ENCODE assay signal across 16 cellular contexts in genomic region chr12:23028158-23028802, GRCh38.
DNase-seq lines count a peak whose midpoint lies in the region; ATAC-seq, FAIRE-seq and TF ChIP-seq lines count a peak whose summit lies in the region.
"Had no signal": no experiment of that assay in that cellular context is flagged by ENCODE, and none has a peak within 500 bp of the region (broad histone marks: within the 10 kb centered on the region; RNA-seq: fewer than 3 reads in every experiment).

No MANE protein-coding gene starts in this region.

- H3K56ac ChIP-seq in IMR-90 (ENCODE audit: extremely low read depth, insufficient read depth, low read length) (no peak overlapping the region), H1 (replicated peaks; ENCODE audit: insufficient read length, low read depth, low read length) (no peak overlapping the region)

- BruUV-seq in IMR-90 (replicated peaks; lab: Mats Ljungman, UMichigan): no TSS peak

- H3K4me2 ChIP-seq in IMR-90 (ENCODE audit: low read depth, low read length): no peak overlapping the region
- H3K4me2 ChIP-seq in H1 (ENCODE audit: insufficient read depth in 1 of 2, low read depth in 2 of 2, low read length in 2 of 2): no peak overlapping the region
- peak overlapping the region; percentile 19 for H3K4me2 ChIP-seq in keratinocyte (ENCODE audit: control insufficient read depth, extremely low read depth, insufficient read depth, low read depth, low read length)
- H3K4me2 ChIP-seq: BLaER1 treated with 17β-estradiol and CSF1 and Interleukin-3, amounts not matched to agents 10 nM and 100 nM had no signal

- no peaks in the 10 kb centered on the region; the same call in 1 of the 2 replicates for H3K9me3 ChIP-seq in IMR-90 (ENCODE audit: control insufficient read depth, insufficient read depth, low read length)
- H3K9me3 ChIP-seq in H1 (ENCODE audit: insufficient read depth in 2 of 2, low read depth in 1 of 2, low read length in 1 of 2): no peaks in the 10 kb centered on the region
- H3K9me3 ChIP-seq in keratinocyte (ENCODE audit: control insufficient read depth, low read depth, low read length): no peaks in the 10 kb centered on the region
- H3K9me3 ChIP-seq: BLaER1 treated with 17β-estradiol and CSF1 and Interleukin-3, amounts not matched to agents 10 nM and 100 nM had no signal

- no peak overlapping the region for H3K14ac ChIP-seq in IMR-90 (replicated peaks; ENCODE audit: low read depth, low read length)
- no peak overlapping the region for H3K14ac ChIP-seq in H1 (ENCODE audit: insufficient read length)

- WGBS in IMR-90 (ENCODE audit: extremely low coverage in 2 of 2, insufficient read length in 1 of 2), 2 experiments: no CpG with 5 or more reads among the region's 4 CpGs
- 69% methylated on average over 4 of the region's 4 CpGs; no CpG with 5 or more reads in 1 of the 2 experiments for WGBS in H1 (ENCODE audit: extremely low coverage in 1 of 2, insufficient coverage in 1 of 2, insufficient read length in 1 of 2, insufficient replicate concordance in 2 of 2, low coverage in 1 of 2, low lambda C conversion rate in 2 of 2, missing lambda C conversion rate in 1 of 2), 2 experiments

- no peak for TF ChIP-seq EP300 in H1 (IDR thresholded peaks at IDR 0.05; ENCODE audit: borderline replicate concordance in 1 of 2, low read depth in 2 of 2, low read length in 2 of 2)

- FAIRE-seq in H1 (lab: Jason Lieb, UNC) (peak; percentile 87), keratinocyte (lab: Jason Lieb, UNC) (peak; percentile 95)
- FAIRE-seq: A204.1 had no signal

- H3K27me3 ChIP-seq in IMR-90 (ENCODE audit: control insufficient read depth, insufficient read depth, low read length): peaks cover 5% of the 10 kb centered on the region
- H3K27me3 ChIP-seq in H1 (replicated peaks in 1 of 4; ENCODE audit: control insufficient read depth in 3 of 4, extremely low read depth in 1 of 4, insufficient read depth in 3 of 4, low read length in 3 of 4): no peaks in the 10 kb centered on the region
- H3K27me3 ChIP-seq in keratinocyte (ENCODE audit: control insufficient read depth, extremely low read depth, insufficient read depth, low read length): no peaks in the 10 kb centered on the region
- H3K27me3 ChIP-seq: BLaER1 treated with 17β-estradiol and CSF1 and Interleukin-3, amounts not matched to agents 10 nM and 100 nM had no signal

- no peaks in the 10 kb centered on the region for H3K23me2 ChIP-seq in H1 (ENCODE audit: low read depth, low read length)

- no peak overlapping the region for H2AFZ ChIP-seq in IMR-90 (replicated peaks; ENCODE audit: low read length, poor library complexity)
- no peak overlapping the region for H2AFZ ChIP-seq in H1 (ENCODE audit: low read length)
- peak overlapping the region; percentile 76 for H2AFZ ChIP-seq in keratinocyte (ENCODE audit: control insufficient read depth, low read length)

- no peak overlapping the region for H2BK5ac ChIP-seq in IMR-90 (ENCODE audit: low read depth, low read length, poor library complexity, severe bottlenecking)
- H2BK5ac ChIP-seq in H1 (ENCODE audit: low read depth, low read length): no peak overlapping the region

- intact Hi-C loops in IMR-90 (cut with micrococcal nuclease): no loop called here

- H3K4me1 ChIP-seq in IMR-90 (ENCODE audit: control insufficient read depth, insufficient read depth, low read length) (no peaks in the 10 kb centered on the region), H1 (replicated peaks in 1 of 4; ENCODE audit: control insufficient read depth in 3 of 4, insufficient read depth in 4 of 4, low read length in 3 of 4) (peaks cover 0 to 9% (median 6%) of the 10 kb centered on the region in 4 experiments; a peak in 5 of 7 replicates), keratinocyte (ENCODE audit: control insufficient read depth, extremely low read depth, insufficient read depth, low read length) (peaks cover 8% of the 10 kb centered on the region)
- H3K4me1 ChIP-seq: BLaER1 treated with 17β-estradiol and CSF1 and Interleukin-3, amounts not matched to agents 10 nM and 100 nM had no signal

- H3K79me2 ChIP-seq in H1 (ENCODE audit: control insufficient read depth in 1 of 2, insufficient read depth in 2 of 2, low read length in 2 of 2) (no peaks in the 10 kb centered on the region), keratinocyte (ENCODE audit: control insufficient read depth, insufficient read depth, low read length) (no peaks in the 10 kb centered on the region)

- POLR2A ChIA-PET in IMR-90 (lab: Charles Lee; ENCODE audit: unreplicated experiment): no interaction called here
- POLR2A ChIA-PET in H1 (lab: Charles Lee; ENCODE audit: partially characterized antibody): no interaction called here

- no peak overlapping the region for H2AK9ac ChIP-seq in IMR-90 (replicated peaks; ENCODE audit: low read depth, low read length, poor library complexity)

- H4K8ac ChIP-seq in IMR-90 (ENCODE audit: low read depth in 2 of 2, low read length in 2 of 2): no peak overlapping the region
- H4K8ac ChIP-seq in H1 (ENCODE audit: extremely low read depth, insufficient read depth, low read length): no peak overlapping the region

- ATAC-seq in IMR-90 (ENCODE audit: low read depth) (no peak), GM21528 (IDR thresholded peaks at IDR 0.05; ENCODE audit: low FRiP score, unreplicated experiment) (no peak)
- ATAC-seq: HCT116 had no signal

- dilution Hi-C loops in IMR-90 (cut with HindIII; ENCODE audit: low sequenced_read_pairs, unreplicated experiment): no loop called here
- dilution Hi-C loops in keratinocyte (cut with MboI; ENCODE audit: extremely low pct_ligation_motif_present, low sequenced_read_pairs): no loop called here

- no peak overlapping the region for H3K9ac ChIP-seq in IMR-90 (ENCODE audit: low read depth, low read length)
- H3K9ac ChIP-seq in H1 (replicated peaks in 1 of 4; ENCODE audit: extremely low read depth in 1 of 4, low read depth in 3 of 4, low read length in 3 of 4): no peak overlapping the region
- no peak overlapping the region for H3K9ac ChIP-seq in keratinocyte (ENCODE audit: control insufficient read depth, extremely low read depth, insufficient read depth, low read length)
- H3K9ac ChIP-seq: BLaER1 treated with 17β-estradiol and CSF1 and Interleukin-3, amounts not matched to agents 10 nM and 100 nM had no signal

- H3K23ac ChIP-seq in IMR-90 (ENCODE audit: low read depth, low read length) (no peak overlapping the region), H1 (ENCODE audit: insufficient read length) (no peak overlapping the region)

- H3K27ac ChIP-seq in IMR-90 (ENCODE audit: insufficient read depth, low read length) (no peak overlapping the region), H1 (ENCODE audit: low read depth, low read length) (no peak overlapping the region), keratinocyte (ENCODE audit: control insufficient read depth, insufficient read depth, low read length) (no peak overlapping the region)
- H3K27ac ChIP-seq: BLaER1 treated with 17β-estradiol and CSF1 and Interleukin-3, amounts not matched to agents 10 nM and 100 nM had no signal

- H4K5ac ChIP-seq in IMR-90 (ENCODE audit: low read depth, low read length) (no peak overlapping the region), H1 (ENCODE audit: insufficient read length, low read depth, low read length) (no peak overlapping the region)

- TF ChIP-seq RAD21 in IMR-90 (IDR thresholded peaks at IDR 0.05; ENCODE audit: low read length) (no peak), H1 (IDR thresholded peaks at IDR 0.05 in 1 of 2, conservative IDR thresholded peaks at IDR 0.05 in 1 of 2; ENCODE audit: low read depth in 2 of 2, low read length in 2 of 2) (no peak)

- H4K20me1 ChIP-seq in IMR-90 (ENCODE audit: insufficient read depth, low read length) (no peaks in the 10 kb centered on the region), H1 (replicated peaks in 1 of 2; ENCODE audit: control insufficient read depth in 1 of 2, insufficient read depth in 2 of 2, low read length in 2 of 2) (no peaks in the 10 kb centered on the region), keratinocyte (ENCODE audit: control insufficient read depth, extremely low read depth, insufficient read depth, low read length) (no peaks in the 10 kb centered on the region)
- H4K20me1 ChIP-seq: BLaER1 treated with 17β-estradiol and CSF1 and Interleukin-3, amounts not matched to agents 10 nM and 100 nM had no signal

- H3K4ac ChIP-seq in IMR-90 (ENCODE audit: low read depth, low read length) (no peak overlapping the region), H1 (replicated peaks; ENCODE audit: insufficient read length, low read depth, low read length) (no peak overlapping the region)

- H2AK5ac ChIP-seq in IMR-90 (ENCODE audit: low read depth, low read length): no peak overlapping the region
- no peak overlapping the region for H2AK5ac ChIP-seq in H1 (ENCODE audit: low read depth, low read length)

- H4K91ac ChIP-seq in IMR-90 (ENCODE audit: insufficient read depth, low read depth, low read length) (no peak overlapping the region), H1 (replicated peaks; ENCODE audit: insufficient read length, low read length) (no peak overlapping the region)

- TF ChIP-seq POLR2A in IMR-90 (IDR thresholded peaks at IDR 0.05; ENCODE audit: low read depth, low read length): no peak
- TF ChIP-seq POLR2A in H1 (IDR thresholded peaks at IDR 0.05; ENCODE audit: control extremely low read depth in 1 of 2, low read depth in 2 of 2, low read length in 2 of 2): no peak

- no peaks in the 10 kb centered on the region for H3K36me3 ChIP-seq in IMR-90 (ENCODE audit: control insufficient read depth, insufficient read depth, low read length)
- no peaks in the 10 kb centered on the region for H3K36me3 ChIP-seq in H1 (ENCODE audit: control insufficient read depth in 2 of 4, insufficient read depth in 4 of 4, low read length in 3 of 4)
- H3K36me3 ChIP-seq in keratinocyte (ENCODE audit: control insufficient read depth in 2 of 2, extremely low read depth in 1 of 2, insufficient read depth in 2 of 2, low read length in 2 of 2): no peaks in the 10 kb centered on the region
- H3K36me3 ChIP-seq: BLaER1 treated with 17β-estradiol and CSF1 and Interleukin-3, amounts not matched to agents 10 nM and 100 nM had no signal

- CTCF ChIA-PET in IMR-90 (lab: Yijun Ruan, JAX) (no interaction called here), H1 (lab: Charles Lee; ENCODE audit: partially characterized antibody) (interaction anchor here (0.6 to 1.4 kb wide), 4 partner anchors 9 to 693 kb away, joined by 3 to 5 read pairs (median 3); no protein-coding TSS in a partner anchor)

- H3K9me1 ChIP-seq in IMR-90 (ENCODE audit: insufficient read depth, low read length): no peaks in the 10 kb centered on the region
- H3K9me1 ChIP-seq in keratinocyte (ENCODE audit: control insufficient read depth, extremely low read depth, insufficient read depth, low read length): no peaks in the 10 kb centered on the region

- 0 out of 2 replicates have a peak overlapping the region, but pooled peaks have one; percentile 3 for H2BK12ac ChIP-seq in H1 (ENCODE audit: low read depth, low read length)

- TF ChIP-seq CTCF in IMR-90 (conservative IDR thresholded peaks at IDR 0.05; ENCODE audit: low read depth, low read length) (no peak), H1 (IDR thresholded peaks at IDR 0.05; ENCODE audit: control extremely low read depth in 1 of 3, insufficient read depth in 1 of 3, low read depth in 1 of 3, low read length in 3 of 3) (no peak), keratinocyte (optimal IDR thresholded peaks at IDR 0.05 in 1 of 3, IDR thresholded peaks at IDR 0.05 in 1 of 3, conservative IDR thresholded peaks at IDR 0.05 in 1 of 3; ENCODE audit: extremely low read depth in 1 of 3, insufficient read depth in 2 of 3, low read length in 3 of 3) (peak in 1 of 3 experiments; percentile 40)

- in situ Hi-C loops in IMR-90 (cut with MboI; ENCODE audit: low sequenced_read_pairs): no loop called here

- no peaks in the 10 kb centered on the region for H3K79me1 ChIP-seq in IMR-90 (ENCODE audit: low read depth in 1 of 2, low read length in 2 of 2)
- no peaks in the 10 kb centered on the region for H3K79me1 ChIP-seq in H1 (ENCODE audit: low read depth, low read length)

- H3K18ac ChIP-seq in IMR-90 (ENCODE audit: low read depth, low read length) (no peak overlapping the region), H1 (ENCODE audit: extremely low read depth, low read length) (no peak overlapping the region)

- H2BK120ac ChIP-seq in IMR-90 (ENCODE audit: low read depth, low read length) (no peak overlapping the region), H1 (replicated peaks; ENCODE audit: low read depth, low read length) (no peak overlapping the region)

- H2BK15ac ChIP-seq in IMR-90 (ENCODE audit: low read depth, low read length): no peak overlapping the region
- H2BK15ac ChIP-seq in H1 (ENCODE audit: low read length): no peak overlapping the region

- H3K4me3 ChIP-seq in IMR-90 (ENCODE audit: insufficient read depth, low read depth, low read length) (no peak overlapping the region), H1 (ENCODE audit: extremely low read depth in 1 of 4, insufficient read depth in 2 of 4, low read depth in 3 of 4, low read length in 4 of 4) (no peak overlapping the region), keratinocyte (ENCODE audit: control insufficient read depth in 2 of 3, extremely low read depth in 1 of 3, insufficient read depth in 2 of 3, low read depth in 1 of 3, low read length in 3 of 3) (no peak overlapping the region)
- H3K4me3 ChIP-seq: BLaER1 treated with 17β-estradiol and CSF1 and Interleukin-3, amounts not matched to agents 10 nM and 100 nM had no signal

- peak; percentile 6 for DNase-seq in ELR (ENCODE audit: low read depth)
- peak; percentile 12 for DNase-seq in IMR-90
- no peak for DNase-seq in H1 (ENCODE audit: low read depth in 1 of 2, low spot score in 2 of 2)
- DNase-seq in keratinocyte (ENCODE audit: low read depth, low spot score): no peak
- no peak for DNase-seq in NCI-H748 (lab: John Stamatoyannopoulos, UW; ENCODE audit: unreplicated experiment)
- no peak for DNase-seq in NCI-H82 (lab: John Stamatoyannopoulos, UW)
- no peak for DNase-seq in activated CD4-positive, alpha-beta T cell treated with anti-CD3 and anti-CD28 coated beads for 1 hour
- DNase-seq: DND-41, NCI-H1417, NCI-H1930, NCI-H526 treated with DMSO at 0.1 percent for 48 hours, RPMI8226 had no signal

- no peak overlapping the region for H2BK20ac ChIP-seq in IMR-90 (ENCODE audit: low read depth, low read length)
- H2BK20ac ChIP-seq in H1 (ENCODE audit: low read length): no peak overlapping the region

Comparison
In these comparisons a context has a peak if more than half of its experiments do, and no peak if none do; other contexts are left out.
1. DNase-seq: peak in ELR (single experiment) and IMR-90 (single experiment); none in H1 (0 of 2), keratinocyte (single experiment), NCI-H748 (single experiment), NCI-H82 (single experiment) and activated CD4-positive, alpha-beta T cell treated with anti-CD3 and anti-CD28 coated beads for 1 hour (single experiment).